Comparison of ENCODE assay signal across 11 cellular contexts in genomic region chr1:89610457-89610991, GRCh38. TPM values are rescaled to one million over a fixed set of nuclear protein-coding genes. Genes with fewer than 3 reads are reported as not detected.
DNase-seq lines count a peak whose midpoint lies in the region; ATAC-seq and TF ChIP-seq lines count a peak whose summit lies in the region.
"Had no signal": no experiment of that assay in that cellular context is flagged by ENCODE, and none has a peak within 500 bp of the region (broad histone marks: within the 10 kb centered on the region; RNA-seq: fewer than 3 reads in every experiment).

No MANE protein-coding gene starts in this region.

- TF ChIP-seq POLR2A in body of pancreas (IDR thresholded peaks at IDR 0.05): no peak

- H3K4me3 ChIP-seq in mucosa of descending colon (no peak overlapping the region), body of pancreas (no peak overlapping the region)

- H3K4me1 Mint-ChIP-seq in CD4-positive, alpha-beta T cell (ENCODE audit: low read depth): peaks cover 92% of the 10 kb centered on the region
- H3K4me1 Mint-ChIP-seq: nephron progenitor cell had no signal

- no peaks in the 10 kb centered on the region for H3K27me3 Mint-ChIP-seq in CD4-positive, alpha-beta T cell

- peak overlapping the region; percentile 88 for H3K4me3 Mint-ChIP-seq in CD4-positive, alpha-beta T cell
- H3K4me3 Mint-ChIP-seq: nephron progenitor cell had no signal

- peak; percentile 44 for TF ChIP-seq CTCF in CD4-positive, alpha-beta T cell (IDR thresholded peaks at IDR 0.05)
- TF ChIP-seq CTCF in mucosa of descending colon (IDR thresholded peaks at IDR 0.05) (no peak), body of pancreas (IDR thresholded peaks at IDR 0.05) (no peak), GM13976 (IDR thresholded peaks at IDR 0.05; ENCODE audit: borderline replicate concordance, control extremely low read depth, extremely low read depth, insufficient read depth, missing control alignments) (no peak)

- WGBS in body of pancreas, 2 donors: 85 to 88% methylated on average over 12 to 15 of the region's 15 CpGs

- intact Hi-C loops in CD4-positive, alpha-beta T cell (cut with DNase I, micrococcal nuclease): loop anchor here in 1 of 2 experiments (1.0 to 2.0 kb wide), 2 partner anchors 22 to 48 kb away; no protein-coding TSS in a partner anchor
- intact Hi-C loops in mucosa of descending colon (cut with DNase I, micrococcal nuclease): no loop called here
- intact Hi-C loops in body of pancreas (cut with DNase I): loop anchor here (10.0 kb wide), 1 partner anchor 154 kb away; no protein-coding TSS in a partner anchor

- POLR2A ChIA-PET in CD4-positive, alpha-beta T cell (lab: Charles Lee): interaction anchor here (0.8 to 18.0 kb wide), 25 partner anchors 8 to 626 kb away, joined by 3 to 683 read pairs (median 6); partner anchors contain the start of genes LRRC8B, LRRC8C and LRRC8D

- H3K36me3 ChIP-seq in mucosa of descending colon (ENCODE audit: low read depth) (no peaks in the 10 kb centered on the region), body of pancreas (replicated peaks in 1 of 2; ENCODE audit: insufficient read depth in 1 of 2, low read depth in 2 of 2) (no peaks in the 10 kb centered on the region)

- no peaks in the 10 kb centered on the region for H3K4me1 ChIP-seq in mucosa of descending colon (ENCODE audit: low read depth)
- no peaks in the 10 kb centered on the region for H3K4me1 ChIP-seq in body of pancreas

- peak; percentile 50 to 68 (median 62) for DNase-seq in CD4-positive, alpha-beta T cell
- DNase-seq in T-helper 9 cell (peak; percentile 42), activated gamma-delta T cell treated with Interleukin-2 at 50 U/mL for 16 hours (peak; percentile 68), mucosa of descending colon (peak in 1 of 3 donors; percentile 58), body of pancreas (no peak), GM13976 (ENCODE audit: low spot score) (no peak), NCI-H1694 (lab: John Stamatoyannopoulos, UW) (no peak)
- DNase-seq: NCI-H187, nephron progenitor cell, OCI-M1 had no signal

- no peaks in the 10 kb centered on the region for H3K9me3 ChIP-seq in CD4-positive, alpha-beta T cell (ENCODE audit: control insufficient read depth, low read length)
- H3K9me3 ChIP-seq in mucosa of descending colon (no peaks in the 10 kb centered on the region), body of pancreas (no peaks in the 10 kb centered on the region)

- in situ Hi-C loops in GM13976 (cut with MboI; ENCODE audit: low sequenced_read_pairs, unreplicated experiment): no loop called here

- no peaks in the 10 kb centered on the region for H3K36me3 Mint-ChIP-seq in CD4-positive, alpha-beta T cell (ENCODE audit: low read depth)

- H3K27ac ChIP-seq in CD4-positive, alpha-beta T cell (ENCODE audit: low read depth, low read length): peak overlapping the region; percentile 91
- H3K27ac ChIP-seq in body of pancreas: no peak overlapping the region

- peak overlapping the region; percentile 99 for H3K27ac Mint-ChIP-seq in CD4-positive, alpha-beta T cell
- H3K27ac Mint-ChIP-seq: nephron progenitor cell had no signal

- peak; percentile 35 for ATAC-seq in CD4-positive, alpha-beta T cell (ENCODE audit: poor library complexity)
- ATAC-seq in mucosa of descending colon (peak; percentile 53), body of pancreas (no peak), HG03342 (IDR thresholded peaks at IDR 0.05; ENCODE audit: unreplicated experiment) (no peak)

- H3K9me3 Mint-ChIP-seq in CD4-positive, alpha-beta T cell: no peaks in the 10 kb centered on the region
- H3K9me3 Mint-ChIP-seq: nephron progenitor cell had no signal

- no peaks in the 10 kb centered on the region for H3K27me3 ChIP-seq in CD4-positive, alpha-beta T cell (ENCODE audit: control insufficient read depth, insufficient read depth, low read length)
- H3K27me3 ChIP-seq in body of pancreas: no peaks in the 10 kb centered on the region

- CTCF ChIA-PET in CD4-positive, alpha-beta T cell (lab: Charles Lee): interaction anchor here (0.6 to 5.2 kb wide), 14 partner anchors 9 to 153 kb away, joined by 3 to 84 read pairs (median 6); partner anchors contain the start of gene LRRC8C

RNA-seq across cellular contexts. Expression of gene LRRC8C, which starts 22.4 kb away (rescaled TPM):
- total RNA-seq in CD4-positive, alpha-beta T cell: 10 to 100 TPM; 28.4 to 30.2 TPM
- total RNA-seq in mucosa of descending colon: 1 to 10 TPM; 1.5 to 5.0 (median 3.0) TPM
- 1 to 10 TPM; 3.4 to 4.6 TPM for total RNA-seq in body of pancreas

Comparison
In these comparisons a context has a peak if more than half of its experiments do, and no peak if none do; other contexts are left out.
1. ATAC-seq: peak in CD4-positive, alpha-beta T cell (single experiment) and mucosa of descending colon (single experiment); none in body of pancreas (single experiment) and HG03342 (single experiment).
2. DNase-seq: peak in CD4-positive, alpha-beta T cell (10 of 10), T-helper 9 cell (single experiment) and activated gamma-delta T cell treated with Interleukin-2 at 50 U/mL for 16 hours (single experiment); none in body of pancreas (0 of 4), GM13976 (single experiment) and NCI-H1694 (single experiment).
3. RNA of gene LRRC8C, which starts 22.4 kb away (total RNA-seq): 28.4 to 30.2 TPM in CD4-positive, alpha-beta T cell; 3.4 to 4.6 TPM in body of pancreas and 1.5 to 5.0 TPM in mucosa of descending colon; every median in the first group is over 4 times any median in the second.